8 cellular contexts compared by ENCODE assay signal in the genomic region with DNA sequence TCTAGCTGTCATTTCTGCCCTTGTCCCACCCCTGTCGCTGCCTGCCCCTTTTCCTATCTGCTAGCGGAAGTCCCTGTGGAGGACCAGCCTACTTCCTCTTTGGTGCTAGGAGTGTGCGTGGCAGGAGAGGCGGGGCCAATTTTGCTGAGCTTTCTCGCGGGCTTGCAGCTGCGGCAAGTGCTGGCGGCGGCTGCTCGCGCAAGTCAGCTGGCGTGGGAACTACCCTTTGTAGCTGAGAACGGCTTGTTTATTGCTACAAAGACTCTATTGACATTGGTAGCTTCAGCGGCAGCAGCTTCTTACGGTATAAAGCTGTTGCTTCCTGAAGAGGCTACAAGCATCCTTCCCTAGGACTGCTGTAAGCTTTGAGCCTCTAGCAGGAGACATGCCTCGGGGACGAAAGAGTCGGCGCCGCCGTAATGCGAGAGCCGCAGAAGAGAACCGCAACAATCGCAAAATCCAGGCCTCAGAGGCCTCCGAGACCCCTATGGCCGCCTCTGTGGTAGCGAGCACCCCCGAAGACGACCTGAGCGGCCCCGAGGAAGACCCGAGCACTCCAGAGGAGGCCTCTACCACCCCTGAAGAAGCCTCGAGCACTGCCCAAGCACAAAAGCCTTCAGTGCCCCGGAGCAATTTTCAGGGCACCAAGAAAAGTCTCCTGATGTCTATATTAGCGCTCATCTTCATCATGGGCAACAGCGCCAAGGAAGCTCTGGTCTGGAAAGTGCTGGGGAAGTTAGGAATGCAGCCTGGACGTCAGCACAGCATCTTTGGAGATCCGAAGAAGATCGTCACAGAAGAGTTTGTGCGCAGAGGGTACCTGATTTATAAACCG. TPM values are rescaled to one million over a fixed set of nuclear protein-coding genes. Genes with fewer than 3 reads are reported as not detected.
DNase-seq lines count a peak whose midpoint lies in the region; ATAC-seq and TF ChIP-seq lines count a peak whose summit lies in the region.

Gene MAGEH1 (plus strand): TSS at position 138 of the 835 bp plus-strand sequence. CDS start 248 bp downstream, at position 386.

- H4K91ac ChIP-seq in trophoblast cell (ENCODE audit: low read depth, low read length) = peak within 1 kb of the TSS; percentile 48

- no peak within 1 kb of the TSS for H2BK12ac ChIP-seq in trophoblast cell (ENCODE audit: low read length)

- no peaks in the 10 kb centered on the region for H3K9me3 Mint-ChIP-seq in T-cell

- H3K14ac ChIP-seq in trophoblast cell (ENCODE audit: low read length) = peak within 1 kb of the TSS; percentile 82

- H2AFZ ChIP-seq in GM23248 (peak within 1 kb of the TSS; percentile 94), MM.1S (ENCODE audit: low read length) (peak within 1 kb of the TSS; percentile 66), trophoblast cell (ENCODE audit: insufficient read depth, low read length, poor library complexity) (peak within 1 kb of the TSS; percentile 87)

- no peaks in the 10 kb centered on the region for H3K36me3 ChIP-seq in GM23248 (ENCODE audit: low read depth)
- H3K36me3 ChIP-seq in MM.1S (replicated peaks; ENCODE audit: insufficient read depth, low read length) = no peaks in the 10 kb centered on the region
- H3K36me3 ChIP-seq in adipocyte (ENCODE audit: control insufficient read depth, insufficient read depth, low read length, severe bottlenecking) = no peaks in the 10 kb centered on the region
- H3K36me3 ChIP-seq in cardiac muscle cell = no peaks in the 10 kb centered on the region
- no peaks in the 10 kb centered on the region for H3K36me3 ChIP-seq in trophoblast cell (ENCODE audit: control insufficient read depth in 1 of 2, insufficient read depth in 2 of 2, low read length in 2 of 2)
- H3K36me3 ChIP-seq in tibial artery = no peaks in the 10 kb centered on the region

- H3K23ac ChIP-seq in trophoblast cell (ENCODE audit: low read length) = no peak within 1 kb of the TSS

- intact Hi-C loops in tibial artery (cut with DNase I; ENCODE audit: low total_unique reads) = no loop called here

- peaks cover 3% of the 10 kb centered on the region for H3K79me1 ChIP-seq in trophoblast cell (ENCODE audit: low read length)

- no peaks in the 10 kb centered on the region for H3K36me3 Mint-ChIP-seq in T-cell

- H3K9ac ChIP-seq in GM23248 (peak within 1 kb of the TSS; percentile 96), MM.1S (ENCODE audit: low read length) (peak within 1 kb of the TSS; percentile 72), adipocyte (ENCODE audit: low read length) (peak within 1 kb of the TSS; percentile 85), trophoblast cell (ENCODE audit: low read length) (peak within 1 kb of the TSS; percentile 73)

- H2BK5ac ChIP-seq in trophoblast cell (ENCODE audit: low read depth, low read length, poor library complexity) = peak within 1 kb of the TSS; percentile 49

- peaks cover 13 to 22% (median 21%) of the 10 kb centered on the region in 3 donors for H3K4me1 Mint-ChIP-seq in T-cell

- peak within 1 kb of the TSS; percentile 96 for H3K4me3 ChIP-seq in GM23248
- H3K4me3 ChIP-seq in MM.1S (ENCODE audit: low read length) = peak within 1 kb of the TSS; percentile 68
- peak within 1 kb of the TSS; percentile 87 for H3K4me3 ChIP-seq in adipocyte (ENCODE audit: low read length)
- H3K4me3 ChIP-seq in cardiac muscle cell = peak within 1 kb of the TSS; percentile 56
- H3K4me3 ChIP-seq in trophoblast cell (ENCODE audit: low read depth, low read length) = peak within 1 kb of the TSS; percentile 70
- H3K4me3 ChIP-seq in tibial artery = peak within 1 kb of the TSS; percentile 80 to 82

- POLR2A ChIA-PET in T-cell (lab: Charles Lee) = interaction anchor here (0.6 to 1.9 kb wide), 5 partner anchors 37 to 1269 kb away, joined by 3 to 18 read pairs (median 3); partner anchors contain the start of genes FAM120C (in 1 of the 2), RRAGB (in 1 of the 2) and USP51 (in 1 of the 2)

- H3K27ac ChIP-seq in GM23248 = peak within 1 kb of the TSS; percentile 93
- peak within 1 kb of the TSS; percentile 72; the same call in 1 of the 2 replicates for H3K27ac ChIP-seq in MM.1S (ENCODE audit: low read length)
- H3K27ac ChIP-seq in cardiac muscle cell = peak within 1 kb of the TSS; percentile 65
- H3K27ac ChIP-seq in trophoblast cell (ENCODE audit: low read depth, low read length) = no peak within 1 kb of the TSS
- peak within 1 kb of the TSS; percentile 85 to 91 for H3K27ac ChIP-seq in tibial artery

- peak within 1 kb of the TSS; percentile 17 for H3K4ac ChIP-seq in trophoblast cell (ENCODE audit: low read depth, low read length)

- no peak for TF ChIP-seq CTCF in MM.1S (IDR thresholded peaks at IDR 0.05; ENCODE audit: low read length)
- no peak for TF ChIP-seq CTCF in cardiac muscle cell (IDR thresholded peaks at IDR 0.05; ENCODE audit: low read depth, low read length)
- no peak for TF ChIP-seq CTCF in tibial artery (IDR thresholded peaks at IDR 0.05)

- H3K27ac Mint-ChIP-seq in T-cell = peak within 1 kb of the TSS; percentile 91 to 96

- H3K4me1 ChIP-seq in GM23248 (ENCODE audit: insufficient read depth) = no peaks in the 10 kb centered on the region
- H3K4me1 ChIP-seq in MM.1S (ENCODE audit: low read length) = no peaks in the 10 kb centered on the region
- H3K4me1 ChIP-seq in adipocyte (ENCODE audit: control insufficient read depth, insufficient read depth, low read length) = no peaks in the 10 kb centered on the region
- no peaks in the 10 kb centered on the region for H3K4me1 ChIP-seq in cardiac muscle cell (ENCODE audit: low read depth)
- H3K4me1 ChIP-seq in trophoblast cell (ENCODE audit: control insufficient read depth in 1 of 2, insufficient read depth in 2 of 2, low read length in 2 of 2) = peaks cover 0 to 3% of the 10 kb centered on the region in 2 experiments
- H3K4me1 ChIP-seq in tibial artery = peaks cover 0 to 6% (median 2%) of the 10 kb centered on the region in 4 donors

- peak; percentile 88 to 92 (median 92) for ATAC-seq in T-cell (replicated peaks in 1 of 4)

- no peaks in the 10 kb centered on the region for H3K27me3 Mint-ChIP-seq in T-cell

- no peaks in the 10 kb centered on the region for H3K27me3 ChIP-seq in GM23248 (replicated peaks; ENCODE audit: insufficient read depth)
- no peaks in the 10 kb centered on the region for H3K27me3 ChIP-seq in MM.1S (replicated peaks; ENCODE audit: insufficient read depth, low read length)
- no peaks in the 10 kb centered on the region for H3K27me3 ChIP-seq in adipocyte (replicated peaks; ENCODE audit: control insufficient read depth, insufficient read depth, low read length)
- H3K27me3 ChIP-seq in cardiac muscle cell = no peaks in the 10 kb centered on the region
- H3K27me3 ChIP-seq in trophoblast cell (ENCODE audit: insufficient read depth, low read length) = no peaks in the 10 kb centered on the region
- H3K27me3 ChIP-seq in tibial artery = no peaks in the 10 kb centered on the region

- H3K79me2 ChIP-seq in GM23248 (ENCODE audit: insufficient read depth) (peaks cover 11% of the 10 kb centered on the region), MM.1S (ENCODE audit: low read length) (peaks cover 15% of the 10 kb centered on the region), trophoblast cell (ENCODE audit: control insufficient read depth, insufficient read depth, low read length, poor library complexity) (no peaks in the 10 kb centered on the region)

- H4K20me1 ChIP-seq in GM23248 (ENCODE audit: insufficient read depth) = no peaks in the 10 kb centered on the region
- H4K20me1 ChIP-seq in MM.1S (ENCODE audit: insufficient read depth, low read length) = no peaks in the 10 kb centered on the region

- no peaks in the 10 kb centered on the region for H3K9me3 ChIP-seq in GM23248 (ENCODE audit: low read depth)
- no peaks in the 10 kb centered on the region for H3K9me3 ChIP-seq in MM.1S (replicated peaks; ENCODE audit: insufficient read depth, low read length)
- no peaks in the 10 kb centered on the region for H3K9me3 ChIP-seq in adipocyte (ENCODE audit: control insufficient read depth, low read length)
- H3K9me3 ChIP-seq in cardiac muscle cell (ENCODE audit: low read depth) = no peaks in the 10 kb centered on the region
- H3K9me3 ChIP-seq in trophoblast cell (ENCODE audit: insufficient read depth, low read depth, low read length) = no peaks in the 10 kb centered on the region
- H3K9me3 ChIP-seq in tibial artery = no peaks in the 10 kb centered on the region

- DNase-seq in ELR (ENCODE audit: low read depth) = peak; percentile 72
- peak; percentile 87 for DNase-seq in GM23248
- DNase-seq in MM.1S = peak; percentile 86
- peak; percentile 47 to 91 (median 81) for DNase-seq in T-cell
- peak; percentile 84 for DNase-seq in adipocyte (ENCODE audit: low read depth)
- DNase-seq in cardiac muscle cell (ENCODE audit: low read depth in 1 of 2, low spot score in 1 of 2) = peak; percentile 84 to 86
- peak; percentile 10 to 35 for DNase-seq in trophoblast cell
- DNase-seq in tibial artery = peak; percentile 85 to 91

- H3K4me2 ChIP-seq in GM23248 (ENCODE audit: unreplicated experiment) (peak within 1 kb of the TSS; percentile 82), MM.1S (ENCODE audit: low read depth, low read length) (peak within 1 kb of the TSS; percentile 54), trophoblast cell (ENCODE audit: low read length) (peak within 1 kb of the TSS; percentile 64)

- H2AK5ac ChIP-seq in trophoblast cell (ENCODE audit: low read length) = peak within 1 kb of the TSS; percentile 46

- WGBS in GM23248 (ENCODE audit: low coverage in 1 of 2, low lambda C conversion rate in 2 of 2, missing lambda C conversion rate in 2 of 2), 2 experiments = 1 to 2% methylated on average over 35 to 38 of the region's 42 CpGs
- WGBS in trophoblast cell (ENCODE audit: extremely low coverage, insufficient coverage, insufficient read length) = no CpG with 5 or more reads among the region's 42 CpGs

- H4K12ac ChIP-seq in trophoblast cell (ENCODE audit: low read depth, low read length) = peak within 1 kb of the TSS; percentile 70

- H3K9me2 ChIP-seq in GM23248 (ENCODE audit: insufficient read depth) (no peaks in the 10 kb centered on the region), MM.1S (replicated peaks; ENCODE audit: insufficient read depth, low read length) (no peaks in the 10 kb centered on the region)

- peak within 1 kb of the TSS; percentile 33 for H2BK120ac ChIP-seq in trophoblast cell (ENCODE audit: insufficient read depth, low read length, poor library complexity)

- H4K8ac ChIP-seq in trophoblast cell (ENCODE audit: low read depth, low read length) = peak within 1 kb of the TSS; percentile 94

- H3K4me3 Mint-ChIP-seq in T-cell = peak within 1 kb of the TSS; percentile 92 to 96 (median 93)

- CTCF ChIA-PET in T-cell (lab: Charles Lee) = interaction anchor here in 1 of 2 donors (1.3 to 1.8 kb wide), 2 partner anchors 37 to 265 kb away, joined by 8 to 9 read pairs; partner anchors contain the start of gene RRAGB

- in situ Hi-C loops in GM23248 (cut with MboI) = no loop called here

- peak within 1 kb of the TSS; percentile 65 for H3K18ac ChIP-seq in trophoblast cell (ENCODE audit: low read length)

- H3F3A ChIP-seq in GM23248 (ENCODE audit: insufficient read depth) (no peaks in the 10 kb centered on the region), MM.1S (ENCODE audit: insufficient read depth, low read length) (no peaks in the 10 kb centered on the region)

RNA-seq across cellular contexts. Expression of gene MAGEH1, which starts in this region (rescaled TPM):
- total RNA-seq in GM23248 (2014; rRNA removed; shearing (Covaris generic)) = 32.5 and 37.2 TPM in 2 replicates
- polyA plus RNA-seq in GM23248 (2016; fragmentation: Nextera tagmentation; extraction: Ambion mirVana) = 38.3 and 38.6 TPM in 2 replicates
- 10 to 100 TPM; 18.5 to 25.5 (median 22.3) TPM for total RNA-seq in T-cell
- 65.7 and 88.9 TPM in 2 replicates for total RNA-seq in cardiac muscle cell
- 80.4 and 86.7 TPM in 2 replicates for polyA plus RNA-seq in cardiac muscle cell
- 17.2 and 17.8 TPM in 2 replicates for polyA plus RNA-seq in trophoblast cell (2013)

Comparison
In these comparisons a context has a peak if more than half of its experiments do, and no peak if none do; other contexts are left out.
1. DNase-seq: peak in every context shown above with its lines; median percentile 88 in tibial artery; 87 in GM23248; 86 in MM.1S; 85 in cardiac muscle cell; 84 in adipocyte; 81 in T-cell; 72 in ELR; 22 in trophoblast cell.